ENCODE assay signal across 1 cellular context in genomic region chr17:50081757-50082156, GRCh38.
TF ChIP-seq lines count a peak whose summit lies in the region.

No MANE protein-coding gene starts in this region.

TF ChIP-seq in HEK293, 187 proteins besides CTCF, POLR2A, EP300 and RAD21 (continued from another document):
- TF ChIP-seq ELK4 (IDR thresholded peaks at IDR 0.05; ENCODE audit: borderline replicate concordance, low read depth, low read length) (no peak), ZNF175 (tag by site-specific recombination; IDR thresholded peaks at IDR 0.05) (no peak), ZNF629 (tag by site-specific recombination; IDR thresholded peaks at IDR 0.05) (0 out of 2 replicates have a peak, but pooled peaks have one; percentile 14), ZNF24 (tag by site-specific recombination; IDR thresholded peaks at IDR 0.05) (0 out of 2 replicates have a peak, but pooled peaks have one; percentile 34), ZNF530 (tag by site-specific recombination; IDR thresholded peaks at IDR 0.05; ENCODE audit: low read depth) (no peak)
